ENCODE assay signal across 22 cellular contexts in genomic region chr2:126419403-126419802, GRCh38.
A peak's percentile ranks its signal among the peaks of the same experiment; 100 is the strongest.
DNase-seq lines count a peak whose midpoint lies in the region; ATAC-seq, FAIRE-seq and TF ChIP-seq lines count a peak whose summit lies in the region.
"Had no signal": no experiment of that assay in that cellular context is flagged by ENCODE, and none has a peak within 500 bp of the region (broad histone marks: within the 10 kb centered on the region; RNA-seq: fewer than 3 reads in every experiment).

No MANE protein-coding gene starts in this region.

- ATAC-seq in K562 = no peak
- ATAC-seq: A549, GM12878 had no signal

- no peaks in the 10 kb centered on the region for H3K9me3 ChIP-seq in K562 (replicated peaks; ENCODE audit: control insufficient read depth, insufficient read depth, low read depth, low read length)
- H3K9me3 ChIP-seq in CD4-positive, alpha-beta memory T cell (ENCODE audit: control insufficient read depth in 1 of 2, low read length in 2 of 2) = no peaks in the 10 kb centered on the region
- H3K9me3 ChIP-seq in CD8-positive, alpha-beta memory T cell (ENCODE audit: low read length) = no peaks in the 10 kb centered on the region
- H3K9me3 ChIP-seq: A549, Caco-2 had no signal

- H3K4me1 Mint-ChIP-seq in CD4-positive, alpha-beta memory T cell = no peaks in the 10 kb centered on the region
- H3K4me1 Mint-ChIP-seq in CD8-positive, alpha-beta memory T cell = no peaks in the 10 kb centered on the region
- H3K4me1 Mint-ChIP-seq: B cell had no signal

- no TSS peak for BruUV-seq in K562 (replicated peaks; lab: Mats Ljungman, UMichigan)

- H3K9ac ChIP-seq in K562 (ENCODE audit: insufficient read depth in 1 of 2, low read depth in 2 of 2, low read length in 2 of 2) = no peak overlapping the region
- H3K9ac ChIP-seq: BLaER1 treated with 17β-estradiol and CSF1 and Interleukin-3, amounts not matched to agents 10 nM and 100 nM had no signal

- H3K9me1 ChIP-seq in K562 (ENCODE audit: control insufficient read depth, insufficient read depth, low read length) = no peaks in the 10 kb centered on the region

- no peaks in the 10 kb centered on the region for H4K20me1 ChIP-seq in K562 (replicated peaks; ENCODE audit: control insufficient read depth, insufficient read depth, low read length)
- H4K20me1 ChIP-seq: BLaER1 treated with 17β-estradiol and CSF1 and Interleukin-3, amounts not matched to agents 10 nM and 100 nM had no signal

- peak overlapping the region in 1 of 8 donors; percentile 6 for H3K4me3 Mint-ChIP-seq in CD4-positive, alpha-beta memory T cell
- H3K4me3 Mint-ChIP-seq in CD8-positive, alpha-beta memory T cell = no peak overlapping the region
- H3K4me3 Mint-ChIP-seq: B cell; CD4-positive, alpha-beta T cell had no signal

- no peak for TF ChIP-seq EP300 in K562 (IDR thresholded peaks at IDR 0.05; ENCODE audit: low read length)

- no peak for DNase-seq in K562 (ENCODE audit: extremely low read depth in 1 of 4, low spot score in 3 of 4)
- no peak for DNase-seq in frontal cortex (ENCODE audit: low spot score in 2 of 2)
- no peak for DNase-seq in CD4-positive, alpha-beta memory T cell
- no peak for DNase-seq in GM10248 (ENCODE audit: extremely low spot score)
- no peak for DNase-seq in CD8-positive, alpha-beta memory T cell
- DNase-seq: 8988T; AML-193; Caco-2; Calu3; CD4-positive, alpha-beta T cell; DMS79 treated with DMSO at 0.1 percent for 48 hours; GF-D8 had no signal

- TF ChIP-seq CTCF in K562 (IDR thresholded peaks at IDR 0.05 in 2 of 3, conservative IDR thresholded peaks at IDR 0.05 in 1 of 3; ENCODE audit: insufficient read depth in 2 of 3, low read depth in 1 of 3, low read length in 3 of 3) (no peak), GM10248 (IDR thresholded peaks at IDR 0.05; ENCODE audit: control extremely low read depth, extremely low read depth, low read depth, missing control alignments) (no peak)

- in situ Hi-C loops in K562 (cut with MboI) = no loop called here

- CTCF ChIA-PET in K562 (lab: Yijun Ruan, JAX; ENCODE audit: low intra/inter-chr PET ratio) (no interaction called here), GM10248 (lab: Yijun Ruan, JAX) (no interaction called here)
- CTCF ChIA-PET in CD4-positive, alpha-beta memory T cell (lab: Charles Lee; ENCODE audit: partially characterized antibody) = no interaction called here
- CTCF ChIA-PET in CD8-positive, alpha-beta memory T cell (lab: Charles Lee) = no interaction called here

- H3K27me3 ChIP-seq in K562 (ENCODE audit: control insufficient read depth in 2 of 2, insufficient read depth in 2 of 2, low read length in 2 of 2) = no peaks in the 10 kb centered on the region
- no peaks in the 10 kb centered on the region for H3K27me3 ChIP-seq in CD4-positive, alpha-beta memory T cell (ENCODE audit: insufficient read depth, low read length)
- H3K27me3 ChIP-seq in CD8-positive, alpha-beta memory T cell (ENCODE audit: insufficient read depth, low read length, poor library complexity, severe bottlenecking) = no peaks in the 10 kb centered on the region
- H3K27me3 ChIP-seq: BLaER1 treated with 17β-estradiol and CSF1 and Interleukin-3, amounts not matched to agents 10 nM and 100 nM had no signal

- no peak overlapping the region for H2AFZ ChIP-seq in K562 (ENCODE audit: low read depth, low read length)

- TF ChIP-seq RAD21 in K562 (CRISPR knock-in tag; conservative IDR thresholded peaks at IDR 0.05 in 1 of 2, IDR thresholded peaks at IDR 0.05 in 1 of 2) = no peak

- H3K4me2 ChIP-seq in K562 (ENCODE audit: insufficient read depth, low read length) = no peak overlapping the region
- H3K4me2 ChIP-seq: A549; BLaER1 treated with 17β-estradiol and CSF1 and Interleukin-3, amounts not matched to agents 10 nM and 100 nM had no signal

- POLR2A ChIA-PET in K562 (lab: Yijun Ruan, JAX) (no interaction called here), GM10248 (lab: Yijun Ruan, JAX) (no interaction called here)
- POLR2A ChIA-PET in CD4-positive, alpha-beta memory T cell (lab: Charles Lee; ENCODE audit: partially characterized antibody) = no interaction called here
- POLR2A ChIA-PET in CD8-positive, alpha-beta memory T cell (lab: Charles Lee) = no interaction called here

- H3K36me3 ChIP-seq in K562 (ENCODE audit: control insufficient read depth, insufficient read depth, low read length) = no peaks in the 10 kb centered on the region
- H3K36me3 ChIP-seq in CD4-positive, alpha-beta memory T cell (ENCODE audit: insufficient read depth, low read length) = no peaks in the 10 kb centered on the region
- H3K36me3 ChIP-seq in CD8-positive, alpha-beta memory T cell (ENCODE audit: insufficient read depth, low read length) = no peaks in the 10 kb centered on the region
- H3K36me3 ChIP-seq: BLaER1 treated with 17β-estradiol and CSF1 and Interleukin-3, amounts not matched to agents 10 nM and 100 nM had no signal

- no peak for TF ChIP-seq POLR2A in K562 (conservative IDR thresholded peaks at IDR 0.05)

- H3K79me2 ChIP-seq in K562 (ENCODE audit: control insufficient read depth, insufficient read depth, low read length) = no peaks in the 10 kb centered on the region

- peaks cover 0 to 41% (median 19%) of the 10 kb centered on the region in 8 donors for H3K9me3 Mint-ChIP-seq in CD4-positive, alpha-beta memory T cell
- peaks cover 3 to 21% (median 16%) of the 10 kb centered on the region in 5 donors for H3K9me3 Mint-ChIP-seq in CD8-positive, alpha-beta memory T cell

- no peaks in the 10 kb centered on the region for H3K4me1 ChIP-seq in K562 (replicated peaks in 1 of 2; ENCODE audit: control insufficient read depth in 2 of 2, insufficient read depth in 2 of 2, low read length in 2 of 2)
- H3K4me1 ChIP-seq in CD4-positive, alpha-beta memory T cell (ENCODE audit: insufficient read depth, low read length) = no peaks in the 10 kb centered on the region
- H3K4me1 ChIP-seq in CD8-positive, alpha-beta memory T cell (ENCODE audit: insufficient read depth, low read length) = no peaks in the 10 kb centered on the region
- H3K4me1 ChIP-seq: A549; BLaER1 treated with 17β-estradiol and CSF1 and Interleukin-3, amounts not matched to agents 10 nM and 100 nM; Caco-2 had no signal

- H3K36me3 Mint-ChIP-seq in CD4-positive, alpha-beta memory T cell = peaks cover 0 to 1% of the 10 kb centered on the region in 2 donors
- no peaks in the 10 kb centered on the region for H3K36me3 Mint-ChIP-seq in CD8-positive, alpha-beta memory T cell

- intact Hi-C loops in K562 (cut with micrococcal nuclease) = no loop called here
- intact Hi-C loops in CD4-positive, alpha-beta memory T cell (cut with micrococcal nuclease) = no loop called here

- FAIRE-seq in A204.1 (lab: Jason Lieb, UNC) (peak; percentile 32), K562 (lab: Jason Lieb, UNC) (no peak), frontal cortex (lab: Jason Lieb, UNC) (peak; percentile 60)
- FAIRE-seq: A549, D721Med, G401.6, GM12878, GM12892, GM18507 had no signal

- no peak overlapping the region for H3K4me3 ChIP-seq in K562
- no peak overlapping the region for H3K4me3 ChIP-seq in CD4-positive, alpha-beta memory T cell (ENCODE audit: low read length in 2 of 2)
- H3K4me3 ChIP-seq in CD8-positive, alpha-beta memory T cell (ENCODE audit: low read length) = no peak overlapping the region
- H3K4me3 ChIP-seq: A549; BLaER1 treated with 17β-estradiol and CSF1 and Interleukin-3, amounts not matched to agents 10 nM and 100 nM; GM12878 had no signal

- no peak overlapping the region for H3K27ac Mint-ChIP-seq in CD4-positive, alpha-beta memory T cell
- H3K27ac Mint-ChIP-seq in CD8-positive, alpha-beta memory T cell = no peak overlapping the region
- H3K27ac Mint-ChIP-seq: B cell; CD4-positive, alpha-beta T cell had no signal

- no peak overlapping the region for H3K27ac ChIP-seq in K562 (ENCODE audit: extremely low read depth, low read depth, low read length)
- no peak overlapping the region for H3K27ac ChIP-seq in CD4-positive, alpha-beta memory T cell (ENCODE audit: low read depth, low read length)
- H3K27ac ChIP-seq in CD8-positive, alpha-beta memory T cell (ENCODE audit: low read depth, low read length) = no peak overlapping the region
- H3K27ac ChIP-seq: A549; BLaER1 treated with 17β-estradiol and CSF1 and Interleukin-3, amounts not matched to agents 10 nM and 100 nM; C4-2B had no signal

- peaks cover 0 to 3% of the 10 kb centered on the region in 2 donors for H3K27me3 Mint-ChIP-seq in CD4-positive, alpha-beta memory T cell
- H3K27me3 Mint-ChIP-seq in CD8-positive, alpha-beta memory T cell = peaks cover 3 to 7% of the 10 kb centered on the region in 2 donors

TF ChIP-seq in K562, 482 proteins besides CTCF, POLR2A, EP300 and RAD21 (continues in another document):
- TF ChIP-seq NFE2 (IDR thresholded peaks at IDR 0.05; ENCODE audit: low read depth) = no peak
- TF ChIP-seq ZNF280B (CRISPR knock-in tag; IDR thresholded peaks at IDR 0.05) = 0 out of 2 replicates have a peak, but pooled peaks have one; percentile 79
- TF ChIP-seq TRIM28 (IDR thresholded peaks at IDR 0.05) = peak; percentile 78; the same call in 1 of the 2 replicates
- peak; percentile 65 for TF ChIP-seq RBM25 (IDR thresholded peaks at IDR 0.05; ENCODE audit: low read depth, low read length, severe bottlenecking)
- no peak for TF ChIP-seq ZNF121 (CRISPR knock-in tag; conservative IDR thresholded peaks at IDR 0.05)
- TF ChIP-seq ZNF280A (IDR thresholded peaks at IDR 0.05; ENCODE audit: low read depth, partially characterized antibody) = peak; percentile 28
